Comparison of ENCODE assay signal across 27 cellular contexts in genomic region chr19:17989425-17990094, GRCh38. TPM values are rescaled to one million over a fixed set of nuclear protein-coding genes. Genes with fewer than 3 reads are reported as not detected.
"Had no signal": no experiment of that assay in that cellular context is flagged by ENCODE, and none has a peak within 500 bp of the region (broad histone marks: within the 10 kb centered on the region; RNA-seq: fewer than 3 reads in every experiment).

No MANE protein-coding gene starts in this region.

- H3K27ac ChIP-seq: colonic mucosa, epithelial cell of prostate, esophagus squamous epithelium, gastrocnemius medialis, heart right ventricle, left lung, lower lobe of right lung had no signal

- H3K4me3 ChIP-seq: colonic mucosa, esophagus squamous epithelium, gastrocnemius medialis, heart right ventricle, left lung, lower lobe of right lung, mucosa of descending colon had no signal

- H3K27me3 ChIP-seq: colonic mucosa, gastrocnemius medialis had no signal

- DNase-seq: colonic mucosa; cortex of kidney; effector CD8-positive, alpha-beta T cell; effector memory CD8-positive, alpha-beta T cell; endodermal cell; erythroblast; esophagus squamous epithelium; foreskin fibroblast; foreskin melanocyte; gastrocnemius medialis; glutamatergic neuron; head of caudate nucleus; heart right ventricle; hippocampal formation; left cardiac atrium; left lung; left ventricle myocardium superior; lower lobe of right lung; mesenchymal stem cell; mucosa of descending colon; naive B cell had no signal

- H3K4me1 ChIP-seq: colonic mucosa, esophagus squamous epithelium, gastrocnemius medialis, heart right ventricle, left lung, lower lobe of right lung had no signal

- FAIRE-seq: endometrium, islet of Langerhans, keratinocyte had no signal

- H3K9me3 ChIP-seq: colonic mucosa, esophagus squamous epithelium, gastrocnemius medialis, heart right ventricle, left lung, lower lobe of right lung, mucosa of descending colon had no signal

- ATAC-seq: effector memory CD8-positive, alpha-beta T cell; esophagus mucosa; gastrocnemius medialis; heart right ventricle; left cardiac atrium; left lung; left ventricle myocardium superior; lower lobe of right lung; mucosa of descending colon had no signal

- H3K36me3 ChIP-seq: colonic mucosa, esophagus squamous epithelium, gastrocnemius medialis, heart right ventricle, left lung, lower lobe of right lung had no signal

RNA-seq across cellular contexts. Expression of gene KCNN1, which starts 22.7 kb away (rescaled TPM):
- total RNA-seq: colonic mucosa, esophagus mucosa, gastrocnemius medialis, left ventricle myocardium superior, lower lobe of right lung, myocyte had no signal
- polyA plus RNA-seq: heart right ventricle, keratinocyte had no signal
